In the genomic region with DNA sequence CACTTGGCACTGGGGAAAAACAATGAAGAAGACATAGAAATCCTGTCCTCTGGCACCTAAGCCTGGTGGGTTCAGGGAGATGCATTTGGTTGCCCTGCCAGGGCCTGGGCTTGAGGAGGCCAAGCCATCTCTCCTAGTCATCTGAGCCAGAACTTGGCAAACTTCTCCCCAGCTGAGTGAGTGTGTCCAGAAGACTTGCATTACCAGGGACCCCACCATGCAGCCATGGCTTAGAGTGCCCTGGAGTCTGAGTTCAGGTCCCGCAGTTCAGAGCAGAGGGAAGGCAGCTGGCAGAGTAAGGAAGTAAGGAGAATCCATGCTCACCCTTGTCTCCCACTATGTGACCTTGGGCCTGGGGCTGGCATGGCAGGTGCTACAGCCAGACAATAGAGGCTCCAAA, we compare ENCODE assay signal across 23 cellular contexts. TPM values are rescaled to one million over a fixed set of nuclear protein-coding genes. Genes with fewer than 3 reads are reported as not detected.
"Had no signal": no experiment of that assay in that cellular context is flagged by ENCODE, and none has a peak within 500 bp of the region (broad histone marks: within the 10 kb centered on the region; RNA-seq: fewer than 3 reads in every experiment).

No MANE protein-coding gene starts in this region.

- H3K4me3 ChIP-seq: adrenal gland had no signal

- ATAC-seq: Panc1, T-helper 17 cell had no signal

- H3K27me3 Mint-ChIP-seq: activated B cell treated with CpG ODN at 0.5 μM for 24 hours; activated CD4-positive, alpha-beta memory T cell treated with anti-CD3 and anti-CD28 coated beads for 36 hours; activated CD4-positive, alpha-beta T cell treated with anti-CD3 and anti-CD28 coated beads, Interleukin-2, amount 10 ng/mL, durations not matched to agents 7 days and 5 days; activated naive CD4-positive, alpha-beta T cell treated with anti-CD3 and anti-CD28 coated beads, Interleukin-2, amount 10 ng/mL, durations not matched to agents 7 days and 5 days; T-helper 17 cell had no signal

- H3K4me1 Mint-ChIP-seq: activated B cell treated with CpG ODN at 0.5 μM for 24 hours; activated CD4-positive, alpha-beta T cell treated with anti-CD3 and anti-CD28 coated beads, Interleukin-2, amount 10 ng/mL, durations not matched to agents 7 days and 5 days; activated naive CD4-positive, alpha-beta T cell treated with anti-CD3 and anti-CD28 coated beads, Interleukin-2, amount 10 ng/mL, durations not matched to agents 7 days and 5 days; activated naive CD8-positive, alpha-beta T cell treated with anti-CD3 and anti-CD28 coated beads, Interleukin-2, amount 10 ng/mL, durations not matched to agents 7 days and 5 days; T-helper 17 cell had no signal

- H3K4me1 ChIP-seq: adrenal gland had no signal

- H3K9me3 Mint-ChIP-seq: activated CD4-positive, alpha-beta memory T cell treated with anti-CD3 and anti-CD28 coated beads for 36 hours; activated CD4-positive, alpha-beta T cell treated with anti-CD3 and anti-CD28 coated beads, Interleukin-2, amount 10 ng/mL, durations not matched to agents 7 days and 5 days; activated naive CD4-positive, alpha-beta T cell treated with anti-CD3 and anti-CD28 coated beads, Interleukin-2, amount 10 ng/mL, durations not matched to agents 7 days and 5 days; activated naive CD8-positive, alpha-beta T cell treated with anti-CD3 and anti-CD28 coated beads, Interleukin-2, amount 10 ng/mL, durations not matched to agents 7 days and 5 days had no signal

- H3K9me3 ChIP-seq: adrenal gland had no signal

- H3K4me3 Mint-ChIP-seq: activated B cell treated with CpG ODN at 0.5 μM for 24 hours; activated CD4-positive, alpha-beta memory T cell treated with anti-CD3 and anti-CD28 coated beads for 36 hours; activated CD4-positive, alpha-beta T cell treated with anti-CD3 and anti-CD28 coated beads, Interleukin-2, amount 10 ng/mL, durations not matched to agents 7 days and 5 days; activated naive CD4-positive, alpha-beta T cell treated with anti-CD3 and anti-CD28 coated beads, Interleukin-2, amount 10 ng/mL, durations not matched to agents 7 days and 5 days; activated naive CD8-positive, alpha-beta T cell treated with anti-CD3 and anti-CD28 coated beads, Interleukin-2, amount 10 ng/mL, durations not matched to agents 7 days and 5 days; T-helper 17 cell had no signal

- H3K27ac Mint-ChIP-seq: activated B cell treated with CpG ODN at 0.5 μM for 24 hours; activated CD4-positive, alpha-beta memory T cell treated with anti-CD3 and anti-CD28 coated beads for 36 hours; activated CD4-positive, alpha-beta T cell treated with anti-CD3 and anti-CD28 coated beads, Interleukin-2, amount 10 ng/mL, durations not matched to agents 7 days and 5 days; activated naive CD4-positive, alpha-beta T cell treated with anti-CD3 and anti-CD28 coated beads, Interleukin-2, amount 10 ng/mL, durations not matched to agents 7 days and 5 days; activated naive CD8-positive, alpha-beta T cell treated with anti-CD3 and anti-CD28 coated beads, Interleukin-2, amount 10 ng/mL, durations not matched to agents 7 days and 5 days; T-helper 17 cell had no signal

- H3K27ac ChIP-seq: adrenal gland, RWPE1 had no signal

- DNase-seq: activated B cell treated with CpG ODN at 0.5 μM for 24 hours; activated CD4-positive, alpha-beta memory T cell treated with anti-CD3 and anti-CD28 coated beads for 36 hours; activated CD4-positive, alpha-beta T cell treated with anti-CD3 and anti-CD28 coated beads, Interleukin-2, amount 10 ng/mL, durations not matched to agents 7 days and 5 days; activated gamma-delta T cell; activated naive CD4-positive, alpha-beta T cell treated with anti-CD3 and anti-CD28 coated beads, Interleukin-2, amount 10 ng/mL, durations not matched to agents 7 days and 5 days; activated naive CD8-positive, alpha-beta T cell treated with anti-CD3 and anti-CD28 coated beads, Interleukin-2, amount 10 ng/mL, durations not matched to agents 7 days and 5 days; adrenal gland; anterior cingulate cortex; MM.1S; NCI-H1105 treated with DMSO at 0.1 percent for 48 hours; NCI-H1436 treated with DMSO at 0.1 percent for 48 hours; NCI-H187; NCI-H2081; NCI-H510A treated with DMSO at 0.1 percent for 48 hours; NCI-H69; NK-92 treated with Interleukin-12 subunit alpha and Interleukin-12 subunit beta, amount 100 ng/mL, for 24 hours; OCI-M1; SHP77 treated with DMSO at 0.1 percent for 48 hours; T-helper 17 cell; T-helper 9 cell had no signal

- H3K27me3 ChIP-seq: adrenal gland had no signal

- H3K36me3 Mint-ChIP-seq: activated CD4-positive, alpha-beta memory T cell treated with anti-CD3 and anti-CD28 coated beads for 36 hours; activated naive CD4-positive, alpha-beta T cell treated with anti-CD3 and anti-CD28 coated beads, Interleukin-2, amount 10 ng/mL, durations not matched to agents 7 days and 5 days; activated naive CD8-positive, alpha-beta T cell treated with anti-CD3 and anti-CD28 coated beads, Interleukin-2, amount 10 ng/mL, durations not matched to agents 7 days and 5 days had no signal

- H3K36me3 ChIP-seq: adrenal gland had no signal

RNA-seq across cellular contexts. Expression of a gene that starts 37.4 kb away (rescaled TPM):
- total RNA-seq: activated CD4-positive, alpha-beta memory T cell treated with anti-CD3 and anti-CD28 coated beads for 36 hours; activated CD4-positive, alpha-beta T cell treated with anti-CD3 and anti-CD28 coated beads, Interleukin-2, amount 10 ng/mL, durations not matched to agents 7 days and 5 days; activated CD8-positive, alpha-beta memory T cell treated with anti-CD3 and anti-CD28 coated beads for 36 hours had no signal
